In the genomic region with DNA sequence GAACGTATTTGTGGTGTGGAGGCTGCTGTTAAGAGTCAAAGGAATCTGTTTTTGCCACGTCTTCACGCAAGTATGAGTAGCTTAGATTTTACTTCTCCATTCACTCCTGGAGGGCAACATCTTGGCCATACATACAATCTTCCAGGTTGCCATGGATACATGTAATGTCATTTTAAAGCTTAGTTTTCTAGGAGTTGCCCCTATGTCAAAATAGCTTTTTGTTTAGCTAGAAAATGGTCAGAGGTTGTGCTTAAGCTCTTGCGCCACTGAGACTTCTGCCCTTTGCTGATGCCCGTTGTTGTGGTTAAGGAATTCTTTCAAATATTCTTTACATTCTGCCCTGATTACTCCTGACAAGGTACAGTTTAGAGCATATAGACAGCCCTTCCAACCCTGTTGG, we compare ENCODE assay signal across 40 cellular contexts.
"Had no signal": no experiment of that assay in that cellular context is flagged by ENCODE, and none has a peak within 500 bp of the region (broad histone marks: within the 10 kb centered on the region; RNA-seq: fewer than 3 reads in every experiment).

No MANE protein-coding gene starts in this region.

- H3K27ac Mint-ChIP-seq: activated naive CD4-positive, alpha-beta T cell treated with anti-CD3 and anti-CD28 coated beads for 36 hours; activated naive CD4-positive, alpha-beta T cell treated with anti-CD3 and anti-CD28 coated beads, Interleukin-2, amount 50 U/mL, for 24 hours; activated naive CD4-positive, alpha-beta T cell treated with anti-CD3 and anti-CD28 coated beads, Interleukin-2, amount 50 U/mL, for 72 hours; activated naive CD8-positive, alpha-beta T cell; activated naive CD8-positive, alpha-beta T cell treated with anti-CD3 and anti-CD28 coated beads for 36 hours; activated naive CD8-positive, alpha-beta T cell treated with anti-CD3 and anti-CD28 coated beads, Interleukin-2, amount 10 ng/mL, durations not matched to agents 7 days and 5 days; activated naive CD8-positive, alpha-beta T cell treated with anti-CD3 and anti-CD28 coated beads, Interleukin-2, amount 50 U/mL, for 24 hours; activated T-cell treated with anti-CD3 and anti-CD28 coated beads, Interleukin-2, amount 50 U/mL, for 24 hours; activated T-cell treated with anti-CD3 and anti-CD28 coated beads, Interleukin-2, amount 50 U/mL, for 72 hours; activated T-helper 1 cell treated with anti-CD3 and anti-CD28 coated beads, Interleukin-12 subunit alpha, Interleukin-12 subunit beta, Interleukin-2, Interleukin-4 antibody, amounts not matched to agents 30 ng/mL and 10 ng/mL and 1 ng/mL, durations not matched to agents 14 hours and 24 hours and 36 hours; activated T-helper 17 cell treated with anti-CD3 and anti-CD28 coated beads, Interleukin-2, amount 50 U/mL, for 72 hours; activated T-helper 2 cell treated with anti-CD3 and anti-CD28 coated beads, Interferon-gamma antibody, Interleukin-2, Interleukin-4, amounts not matched to agents 10 μg/mL and 5 μg/mL and 100 μg/mL, durations not matched to agents 14 hours and 24 hours and 36 hours; brain had no signal

- H3K36me3 ChIP-seq: adrenal gland, ascending aorta, brain microvascular endothelial cell, breast epithelium, cardiac muscle cell had no signal

- H3K36me3 Mint-ChIP-seq: activated naive CD4-positive, alpha-beta T cell treated with anti-CD3 and anti-CD28 coated beads, Interleukin-2, amount 50 U/mL, for 24 hours; activated naive CD8-positive, alpha-beta T cell; activated naive CD8-positive, alpha-beta T cell treated with anti-CD3 and anti-CD28 coated beads for 36 hours; activated naive CD8-positive, alpha-beta T cell treated with anti-CD3 and anti-CD28 coated beads, Interleukin-2, amount 10 ng/mL, durations not matched to agents 7 days and 5 days; brain had no signal

- H3K9me3 ChIP-seq: adrenal gland, body of pancreas had no signal

- H3K4me3 Mint-ChIP-seq: activated naive CD4-positive, alpha-beta T cell treated with anti-CD3 and anti-CD28 coated beads for 36 hours; activated naive CD4-positive, alpha-beta T cell treated with anti-CD3 and anti-CD28 coated beads, Interleukin-2, amount 50 U/mL, for 24 hours; activated naive CD8-positive, alpha-beta T cell; activated naive CD8-positive, alpha-beta T cell treated with anti-CD3 and anti-CD28 coated beads for 36 hours; activated naive CD8-positive, alpha-beta T cell treated with anti-CD3 and anti-CD28 coated beads, Interleukin-2, amount 10 ng/mL, durations not matched to agents 7 days and 5 days; activated naive CD8-positive, alpha-beta T cell treated with anti-CD3 and anti-CD28 coated beads, Interleukin-2, amount 50 U/mL, for 24 hours; activated T-cell treated with anti-CD3 and anti-CD28 coated beads, Interleukin-2, amount 50 U/mL, for 24 hours; activated T-cell treated with anti-CD3 and anti-CD28 coated beads, Interleukin-2, amount 50 U/mL, for 4 hours; activated T-cell treated with anti-CD3 and anti-CD28 coated beads, Interleukin-2, amount 50 U/mL, for 72 hours; activated T-helper 1 cell treated with anti-CD3 and anti-CD28 coated beads, Interleukin-12 subunit alpha, Interleukin-12 subunit beta, Interleukin-2, Interleukin-4 antibody, amounts not matched to agents 30 ng/mL and 10 ng/mL and 1 ng/mL, durations not matched to agents 14 hours and 24 hours and 36 hours; activated T-helper 17 cell treated with anti-CD3 and anti-CD28 coated beads, Interleukin-2, amount 50 U/mL, for 72 hours; brain; central memory CD8-positive, alpha-beta T cell had no signal

- H3K4me3 ChIP-seq: adrenal gland, ascending aorta, body of pancreas, breast epithelium, cardiac muscle cell had no signal

- H3K27ac ChIP-seq: adrenal gland, ascending aorta, body of pancreas, brain microvascular endothelial cell, breast epithelium, cardiac muscle cell had no signal

- DNase-seq: activated effector memory CD4-positive, alpha-beta T cell treated with anti-CD3 and anti-CD28 coated beads, Interleukin-2, amount 50 U/mL, for 16 hours; activated effector memory CD4-positive, alpha-beta T cell treated with Interleukin-2 at 50 U/mL for 16 hours; activated gamma-delta T cell; activated gamma-delta T cell treated with Interleukin-2 at 50 U/mL for 16 hours; activated naive CD4-positive, alpha-beta T cell; activated naive CD4-positive, alpha-beta T cell treated with anti-CD3 and anti-CD28 coated beads for 36 hours; activated naive CD4-positive, alpha-beta T cell treated with anti-CD3 and anti-CD28 coated beads, Interleukin-2, amount 50 U/mL, for 16 hours; activated naive CD4-positive, alpha-beta T cell treated with Interleukin-2 at 50 U/mL for 16 hours; activated naive CD8-positive, alpha-beta T cell treated with anti-CD3 and anti-CD28 coated beads for 36 hours; activated naive CD8-positive, alpha-beta T cell treated with anti-CD3 and anti-CD28 coated beads, Interleukin-2, amount 10 ng/mL, durations not matched to agents 7 days and 5 days; activated naive CD8-positive, alpha-beta T cell treated with anti-CD3 and anti-CD28 coated beads, Interleukin-2, amount 50 U/mL, for 24 hours; activated T-cell treated with anti-CD3 and anti-CD28 coated beads for 4 hours; activated T-cell treated with anti-CD3 and anti-CD28 coated beads, Interleukin-2, amount 50 U/mL, for 1 hour; activated T-cell treated with anti-CD3 and anti-CD28 coated beads, Interleukin-2, amount 50 U/mL, for 24 hours; activated T-cell treated with anti-CD3 and anti-CD28 coated beads, Interleukin-2, amount 50 U/mL, for 4 hours; activated T-cell treated with anti-CD3 and anti-CD28 coated beads, Interleukin-2, amount 50 U/mL, for 48 hours; activated T-cell treated with anti-CD3 and anti-CD28 coated beads, Interleukin-2, amount 50 U/mL, for 72 hours; adrenal gland; amniotic stem cell; amygdala; anterior cingulate cortex; aorta; body of pancreas; brain microvascular endothelial cell; caudate nucleus; central memory CD4-positive, alpha-beta T cell; cerebellar nuclear complex had no signal

- H3K27me3 Mint-ChIP-seq: activated naive CD4-positive, alpha-beta T cell treated with anti-CD3 and anti-CD28 coated beads, Interleukin-2, amount 50 U/mL, for 24 hours; activated naive CD8-positive, alpha-beta T cell; activated naive CD8-positive, alpha-beta T cell treated with anti-CD3 and anti-CD28 coated beads for 36 hours; activated naive CD8-positive, alpha-beta T cell treated with anti-CD3 and anti-CD28 coated beads, Interleukin-2, amount 10 ng/mL, durations not matched to agents 7 days and 5 days; activated naive CD8-positive, alpha-beta T cell treated with anti-CD3 and anti-CD28 coated beads, Interleukin-2, amount 50 U/mL, for 24 hours; activated T-cell treated with anti-CD3 and anti-CD28 coated beads, Interleukin-2, amount 50 U/mL, for 24 hours; activated T-helper 17 cell treated with anti-CD3 and anti-CD28 coated beads, Interleukin-2, amount 50 U/mL, for 72 hours; brain; central memory CD8-positive, alpha-beta T cell had no signal

- H3K4me1 Mint-ChIP-seq: activated naive CD4-positive, alpha-beta T cell treated with anti-CD3 and anti-CD28 coated beads, Interleukin-2, amount 50 U/mL, for 24 hours; activated naive CD8-positive, alpha-beta T cell treated with anti-CD3 and anti-CD28 coated beads for 36 hours; activated naive CD8-positive, alpha-beta T cell treated with anti-CD3 and anti-CD28 coated beads, Interleukin-2, amount 10 ng/mL, durations not matched to agents 7 days and 5 days; activated naive CD8-positive, alpha-beta T cell treated with anti-CD3 and anti-CD28 coated beads, Interleukin-2, amount 50 U/mL, for 24 hours; activated T-helper 17 cell treated with anti-CD3 and anti-CD28 coated beads, Interleukin-2, amount 50 U/mL, for 72 hours; central memory CD8-positive, alpha-beta T cell had no signal

- H3K4me1 ChIP-seq: adrenal gland, ascending aorta, body of pancreas, breast epithelium had no signal

- H3K27me3 ChIP-seq: adrenal gland, ascending aorta, body of pancreas, brain microvascular endothelial cell, breast epithelium, cardiac muscle cell had no signal

- FAIRE-seq: astrocyte, bronchial epithelial cell had no signal

- H3K9me3 Mint-ChIP-seq: activated T-helper 2 cell treated with anti-CD3 and anti-CD28 coated beads, Interferon-gamma antibody, Interleukin-2, Interleukin-4, amounts not matched to agents 10 μg/mL and 5 μg/mL and 100 μg/mL, durations not matched to agents 14 hours and 24 hours and 36 hours had no signal

- ATAC-seq: activated naive CD4-positive, alpha-beta T cell treated with anti-CD3 and anti-CD28 coated beads, Interleukin-2, amount 50 U/mL, for 72 hours; activated naive CD8-positive, alpha-beta T cell treated with anti-CD3 and anti-CD28 coated beads, Interleukin-2, amount 50 U/mL, for 24 hours; activated T-cell treated with anti-CD3 and anti-CD28 coated beads, Interleukin-2, amount 50 U/mL, for 4 hours; activated T-cell treated with anti-CD3 and anti-CD28 coated beads, Interleukin-2, amount 50 U/mL, for 72 hours; activated T-helper 17 cell treated with anti-CD3 and anti-CD28 coated beads, Interleukin-2, amount 50 U/mL, for 72 hours; body of pancreas had no signal
